ENCODE assay signal across 1 cellular context in genomic region chr1:12202190-12202497, GRCh38.
TF ChIP-seq lines count a peak whose summit lies in the region.

No MANE protein-coding gene starts in this region.

TF ChIP-seq in H1, 55 proteins besides CTCF, POLR2A, EP300 and RAD21:
- TF ChIP-seq E2F6 (IDR thresholded peaks at IDR 0.05) (0 out of 2 replicates have a peak, but pooled peaks have one; percentile 19), RBBP5 (IDR thresholded peaks at IDR 0.05; ENCODE audit: borderline replicate concordance, low read depth, low read length) (no peak), CREB1 (IDR thresholded peaks at IDR 0.05) (no peak)
